Comparison of ENCODE assay signal across 24 cellular contexts in the genomic region with DNA sequence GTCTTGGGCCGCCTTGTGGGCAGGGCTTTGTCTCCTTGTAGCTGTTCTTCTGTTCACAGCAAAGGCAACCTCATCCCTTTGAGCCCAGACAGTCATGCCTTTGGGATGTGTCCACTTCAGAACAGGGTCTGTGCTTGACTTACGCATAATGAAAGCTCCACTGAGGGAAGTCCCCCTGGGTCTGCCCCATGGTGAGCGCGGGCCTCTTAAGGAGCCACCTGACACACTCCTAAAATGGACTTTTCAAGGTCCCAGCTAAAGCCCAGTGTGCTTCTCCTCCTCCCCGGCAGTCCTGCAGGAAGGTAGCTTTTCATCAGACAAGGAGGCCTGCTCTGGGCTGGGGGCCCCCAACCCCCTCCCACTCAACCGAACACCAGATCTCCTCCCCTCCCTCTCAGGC.
"Had no signal": no experiment of that assay in that cellular context is flagged by ENCODE, and none has a peak within 500 bp of the region (broad histone marks: within the 10 kb centered on the region; RNA-seq: fewer than 3 reads in every experiment).

No MANE protein-coding gene starts in this region.

- H3K4me3 ChIP-seq: ovary, psoas muscle, right lobe of liver, sigmoid colon, stomach, thoracic aorta, thyroid gland, tibial nerve, upper lobe of left lung, vagina had no signal

- H3K36me3 ChIP-seq: ovary, right lobe of liver, sigmoid colon, stomach, thoracic aorta, thyroid gland, tibial nerve, upper lobe of left lung, vagina had no signal

- H3K9me3 ChIP-seq: ovary, psoas muscle, right lobe of liver, sigmoid colon, stomach, thoracic aorta, thyroid gland, tibial nerve, upper lobe of left lung, vagina had no signal

- H3K79me2 ChIP-seq: parathyroid adenoma had no signal

- H3K4me1 ChIP-seq: parathyroid adenoma, right lobe of liver, thyroid gland, tibial nerve, upper lobe of left lung, vagina had no signal

- H2AFZ ChIP-seq: parathyroid adenoma had no signal

- H3K27me3 ChIP-seq: ovary, right lobe of liver, sigmoid colon, stomach, thyroid gland, tibial nerve, upper lobe of left lung, vagina had no signal

- H3K9ac ChIP-seq: parathyroid adenoma had no signal

- ATAC-seq: natural killer cell treated with Interleukin-12 subunit alpha and Interleukin-12 subunit beta and Interleukin-15 and Interleukin-18, amount 100 ng/mL, for 72 hours; psoas muscle; right cardiac atrium; right lobe of liver; stimulated activated effector memory CD8-positive, alpha-beta T cell treated with anti-CD3 and anti-CD28 coated beads, Interleukin-12 subunit alpha, Interleukin-12 subunit beta, amount 100 ng/mL, for 72 hours had no signal

- FAIRE-seq: small intestine had no signal

- DNase-seq: nephron progenitor cell; occipital lobe; ovary; right cardiac atrium; sigmoid colon; small intestine; stimulated activated CD4-positive, alpha-beta T cell treated with anti-CD3 and anti-CD28 coated beads, Interleukin-15, amount 100 ng/mL, for 24 hours; stimulated activated CD4-positive, alpha-beta T cell treated with anti-CD3 and anti-CD28 coated beads, Interleukin-2, amount 100 ng/mL, for 24 hours; stimulated activated CD4-positive, alpha-beta T cell treated with anti-CD3 and anti-CD28 coated beads, Interleukin-2, amount 100 ng/mL, for 48 hours; stimulated activated CD4-positive, alpha-beta T cell treated with anti-CD3 and anti-CD28 coated beads, Interleukin-4, amount 100 ng/mL, for 24 hours; stimulated activated naive B cell treated with anti-CD40 and anti-IgM and Interleukin-4, amounts not matched to agents 10 μg/mL and 1 μg/mL and 100 μg/mL, for 72 hours; stimulated activated naive CD4-positive, alpha-beta T cell treated with Interleukin-2 at 50 U/mL for 16 hours; stomach; thyroid gland; trophoblast cell; upper lobe of left lung had no signal

- H3K27ac ChIP-seq: ovary, parathyroid adenoma, psoas muscle, right lobe of liver, sigmoid colon, stomach, thoracic aorta, thyroid gland, tibial nerve, upper lobe of left lung, vagina had no signal
